Comparison of ENCODE assay signal across 33 cellular contexts in the genomic region with DNA sequence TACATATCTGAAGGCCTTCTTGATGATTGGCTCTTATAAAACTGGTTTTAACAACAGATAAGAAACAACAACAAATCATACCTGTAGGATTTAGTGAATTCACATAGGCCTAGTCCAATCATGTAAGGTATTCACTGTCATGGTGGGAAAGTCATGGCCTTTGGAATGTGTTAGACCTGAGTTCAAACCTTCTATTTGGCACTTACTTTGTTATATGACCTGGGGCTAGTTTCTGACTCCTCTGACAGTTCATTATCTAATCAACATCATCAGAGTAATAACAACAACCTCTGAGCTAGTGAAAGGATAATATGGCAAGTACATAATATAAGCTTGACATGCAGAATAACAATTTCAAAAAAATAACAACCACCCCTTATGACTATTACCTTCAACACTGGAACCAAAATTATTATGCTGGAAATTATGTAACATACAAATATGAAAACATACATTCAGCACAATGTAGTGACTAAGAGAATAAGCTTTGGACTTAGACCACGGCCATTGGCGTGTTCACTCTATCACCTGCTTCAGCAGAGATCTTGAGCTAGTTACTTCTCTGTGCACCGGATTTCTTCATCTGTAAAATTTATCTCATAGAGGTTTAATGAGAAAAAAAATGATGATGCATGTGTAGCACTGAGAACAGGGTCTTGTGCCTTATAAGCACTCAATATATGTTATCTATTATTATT.
"Had no signal": no experiment of that assay in that cellular context is flagged by ENCODE, and none has a peak within 500 bp of the region (broad histone marks: within the 10 kb centered on the region; RNA-seq: fewer than 3 reads in every experiment).

No MANE protein-coding gene starts in this region.

- FAIRE-seq: endometrium, endothelial cell of umbilical vein had no signal

- H3K4me3 Mint-ChIP-seq: activated B cell treated with CpG ODN at 0.5 μM for 24 hours; activated CD8-positive, alpha-beta T cell treated with anti-CD3 and anti-CD28 coated beads for 36 hours; activated naive CD8-positive, alpha-beta T cell; activated T-cell treated with anti-CD3 and anti-CD28 coated beads, Interleukin-2, amount 50 U/mL, for 4 hours; activated T-helper 17 cell treated with anti-CD3 and anti-CD28 coated beads, Interleukin-2, amount 50 U/mL, for 72 hours; T-helper 17 cell; T-helper 2 cell treated with Interferon-gamma antibody and Interleukin-4, amounts not matched to agents 5 μg/mL and 100 μg/mL, for 36 hours had no signal

- H3K36me3 Mint-ChIP-seq: activated naive CD8-positive, alpha-beta T cell had no signal

- H3K4me1 ChIP-seq: body of pancreas, colonic mucosa, esophagus muscularis mucosa, gastroesophageal sphincter, heart right ventricle had no signal

- H3K9me3 Mint-ChIP-seq: activated T-helper 17 cell treated with anti-CD3 and anti-CD28 coated beads, Interleukin-2, amount 50 U/mL, for 72 hours had no signal

- H3K36me3 ChIP-seq: cardiac muscle cell, colonic mucosa, esophagus muscularis mucosa, gastroesophageal sphincter, heart right ventricle, WERI-Rb-1 had no signal

- H3K27me3 ChIP-seq: body of pancreas, cardiac muscle cell, colonic mucosa, esophagus muscularis mucosa, gastroesophageal sphincter, heart right ventricle had no signal

- H3K4me1 Mint-ChIP-seq: activated B cell treated with CpG ODN at 0.5 μM for 24 hours; activated T-helper 17 cell treated with anti-CD3 and anti-CD28 coated beads, Interleukin-2, amount 50 U/mL, for 72 hours; T-helper 17 cell had no signal

- H3K4me3 ChIP-seq: body of pancreas, cardiac muscle cell, colonic mucosa, esophagus muscularis mucosa, gastroesophageal sphincter, heart right ventricle had no signal

- H3K27ac ChIP-seq: body of pancreas, cardiac muscle cell, colonic mucosa, esophagus muscularis mucosa, gastroesophageal sphincter, heart right ventricle, WERI-Rb-1 had no signal

- H3K27ac Mint-ChIP-seq: activated B cell treated with CpG ODN at 0.5 μM for 24 hours; activated CD8-positive, alpha-beta T cell treated with anti-CD3 and anti-CD28 coated beads for 36 hours; activated naive CD8-positive, alpha-beta T cell; activated T-helper 17 cell treated with anti-CD3 and anti-CD28 coated beads, Interleukin-2, amount 50 U/mL, for 72 hours; T-helper 17 cell; T-helper 2 cell treated with Interferon-gamma antibody and Interleukin-4, amounts not matched to agents 5 μg/mL and 100 μg/mL, for 36 hours had no signal

- H3K27me3 Mint-ChIP-seq: activated B cell treated with CpG ODN at 0.5 μM for 24 hours; activated CD8-positive, alpha-beta T cell treated with anti-CD3 and anti-CD28 coated beads for 36 hours; activated naive CD8-positive, alpha-beta T cell had no signal

- DNase-seq: activated B cell treated with CpG ODN at 0.5 μM for 24 hours; activated CD4-positive, alpha-beta T cell treated with anti-CD3 and anti-CD28 coated beads for 48 hours; activated CD4-positive, alpha-beta T cell treated with anti-CD3 and anti-CD28 coated beads, Interleukin-2, amount 50 U/mL, for 1 hour; activated CD4-positive, alpha-beta T cell treated with anti-CD3 and anti-CD28 coated beads, Interleukin-2, amount 50 U/mL, for 48 hours; activated CD8-positive, alpha-beta memory T cell treated with anti-CD3 and anti-CD28 coated beads for 24 hours; activated CD8-positive, alpha-beta T cell treated with anti-CD3 and anti-CD28 coated beads for 36 hours; activated effector memory CD4-positive, alpha-beta T cell treated with Interleukin-2 at 50 U/mL for 16 hours; activated gamma-delta T cell treated with Interleukin-2 at 50 U/mL for 16 hours; activated naive CD4-positive, alpha-beta T cell treated with anti-CD3 and anti-CD28 coated beads, Interleukin-2, amount 50 U/mL, for 16 hours; activated naive CD4-positive, alpha-beta T cell treated with Interleukin-2 at 50 U/mL for 16 hours; activated T-cell treated with anti-CD3 and anti-CD28 coated beads, Interleukin-2, amount 50 U/mL, for 4 hours; amniotic stem cell; aorta; body of pancreas; central memory CD4-positive, alpha-beta T cell; cerebellar nuclear complex; colonic mucosa; effector CD8-positive, alpha-beta T cell; erythroblast; foreskin melanocyte; heart right ventricle; T-helper 1 cell; T-helper 17 cell; T1000; WERI-Rb-1 had no signal
